Comparison of ENCODE assay signal across 8 cellular contexts in the genomic region with DNA sequence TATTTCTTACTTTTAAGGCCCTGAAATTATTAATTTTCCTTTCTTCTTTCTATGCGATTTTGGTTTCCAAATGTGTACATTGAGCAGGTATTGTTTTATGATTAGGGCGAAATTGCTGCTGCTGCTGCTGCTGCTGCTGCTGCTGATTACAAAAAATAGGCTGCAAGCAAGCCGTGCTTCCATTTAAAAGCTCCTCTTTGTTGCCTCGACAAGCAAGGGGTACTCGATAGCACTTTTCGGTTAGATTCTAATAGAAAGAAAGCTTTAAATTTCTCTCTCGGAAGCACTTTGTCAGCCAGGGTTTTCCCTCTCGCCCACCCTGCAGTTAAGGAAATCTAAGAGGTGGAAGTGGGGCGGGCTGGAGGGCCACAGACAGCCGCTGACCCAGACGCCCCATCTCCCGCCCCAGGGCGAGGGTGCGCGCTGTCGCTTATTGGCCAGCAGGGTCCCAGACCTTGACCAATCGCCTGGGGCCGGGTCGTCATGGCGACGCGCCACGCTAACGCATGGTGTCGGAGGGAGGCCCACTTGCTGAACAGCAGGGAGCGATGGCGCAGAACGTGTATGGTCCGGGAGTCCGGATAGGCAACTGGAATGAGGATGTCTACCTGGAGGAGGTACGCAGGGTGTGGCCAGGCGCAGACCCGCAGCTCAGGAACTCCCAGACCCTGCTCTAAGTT. TPM values are rescaled to one million over a fixed set of nuclear protein-coding genes. Genes with fewer than 3 reads are reported as not detected.
DNase-seq lines count a peak whose midpoint lies in the region; ATAC-seq and TF ChIP-seq lines count a peak whose summit lies in the region.

A gene with protein sequence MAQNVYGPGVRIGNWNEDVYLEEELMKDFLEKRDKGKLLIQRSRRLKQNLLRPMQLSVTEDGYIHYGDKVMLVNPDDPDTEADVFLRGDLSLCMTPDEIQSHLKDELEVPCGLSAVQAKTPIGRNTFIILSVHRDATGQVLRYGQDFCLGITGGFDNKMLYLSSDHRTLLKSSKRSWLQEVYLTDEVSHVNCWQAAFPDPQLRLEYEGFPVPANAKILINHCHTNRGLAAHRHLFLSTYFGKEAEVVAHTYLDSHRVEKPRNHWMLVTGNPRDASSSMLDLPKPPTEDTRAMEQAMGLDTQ (plus strand): TSS at position 489 of the 680 bp plus-strand sequence. CDS start 60 bp downstream, at position 549.

- H3K27me3 ChIP-seq in upper lobe of right lung, result peaks cover 9% of the 10 kb centered on the region

- ATAC-seq in Right ventricle myocardium superior (ENCODE audit: poor library complexity) (peak; percentile 95), upper lobe of right lung (peak; percentile 85), GM21423 (IDR thresholded peaks at IDR 0.05; ENCODE audit: unreplicated experiment) (no peak)

- CTCF ChIA-PET in activated naive CD4-positive, alpha-beta T cell treated with anti-CD3 and anti-CD28 coated beads, Interleukin-2, amount 10 ng/mL, durations not matched to agents 7 days and 5 days (lab: Charles Lee), result no interaction called here

- H3K9me3 ChIP-seq in ES-I3 (ENCODE audit: control insufficient read depth, insufficient read depth, low read length) (no peaks in the 10 kb centered on the region), upper lobe of right lung (no peaks in the 10 kb centered on the region)

- H3K27ac Mint-ChIP-seq in activated naive CD4-positive, alpha-beta T cell treated with anti-CD3 and anti-CD28 coated beads, Interleukin-2, amount 10 ng/mL, durations not matched to agents 7 days and 5 days, result no peak within 1 kb of the TSS

- no peaks in the 10 kb centered on the region for H3K9me3 Mint-ChIP-seq in activated naive CD4-positive, alpha-beta T cell treated with anti-CD3 and anti-CD28 coated beads, Interleukin-2, amount 10 ng/mL, durations not matched to agents 7 days and 5 days

- H3K4me1 ChIP-seq in ES-I3 (ENCODE audit: insufficient read depth, low read length) (no peaks in the 10 kb centered on the region), upper lobe of right lung (no peaks in the 10 kb centered on the region)

- peak within 1 kb of the TSS; percentile 20 for H3K4me3 ChIP-seq in upper lobe of right lung

- H3K36me3 ChIP-seq in ES-I3 (ENCODE audit: insufficient read depth, low read length) (no peaks in the 10 kb centered on the region), upper lobe of right lung (no peaks in the 10 kb centered on the region)

- peak; percentile 77 for DNase-seq in NCI-H2196 (lab: John Stamatoyannopoulos, UW; ENCODE audit: unreplicated experiment)
- DNase-seq in activated naive CD4-positive, alpha-beta T cell treated with anti-CD3 and anti-CD28 coated beads, Interleukin-2, amount 10 ng/mL, durations not matched to agents 7 days and 5 days, result peak; percentile 42
- peak; percentile 92 for DNase-seq in Right ventricle myocardium superior
- DNase-seq in occipital lobe (lab: John Stamatoyannopoulos, UW), result peak; percentile 75
- peak; percentile 83 for DNase-seq in upper lobe of right lung
- DNase-seq in COLO829 (ENCODE audit: low spot score), result no peak

- TF ChIP-seq CTCF in upper lobe of right lung (IDR thresholded peaks at IDR 0.05), result no peak

- H3K27me3 Mint-ChIP-seq in activated naive CD4-positive, alpha-beta T cell treated with anti-CD3 and anti-CD28 coated beads, Interleukin-2, amount 10 ng/mL, durations not matched to agents 7 days and 5 days, result peaks cover 57% of the 10 kb centered on the region

- H3K36me3 Mint-ChIP-seq in activated naive CD4-positive, alpha-beta T cell treated with anti-CD3 and anti-CD28 coated beads, Interleukin-2, amount 10 ng/mL, durations not matched to agents 7 days and 5 days, result no peaks in the 10 kb centered on the region

- intact Hi-C loops in Right ventricle myocardium superior (cut with DNase I), result no loop called here
- intact Hi-C loops in upper lobe of right lung (cut with DNase I), result no loop called here

- H3K4me3 Mint-ChIP-seq in activated naive CD4-positive, alpha-beta T cell treated with anti-CD3 and anti-CD28 coated beads, Interleukin-2, amount 10 ng/mL, durations not matched to agents 7 days and 5 days, result no peak within 1 kb of the TSS

- H3K4me1 Mint-ChIP-seq in activated naive CD4-positive, alpha-beta T cell treated with anti-CD3 and anti-CD28 coated beads, Interleukin-2, amount 10 ng/mL, durations not matched to agents 7 days and 5 days, result peaks cover 4% of the 10 kb centered on the region

- H3K9ac ChIP-seq in ES-I3 (ENCODE audit: low read depth, low read length), result peak within 1 kb of the TSS; percentile 60

- H3K27ac ChIP-seq in upper lobe of right lung, result no peak within 1 kb of the TSS

RNA-seq across cellular contexts. Expression of the gene that starts here (rescaled TPM):
- total RNA-seq in Right ventricle myocardium superior, result 0.30 TPM
- total RNA-seq in occipital lobe, result 2.7 TPM
- total RNA-seq in upper lobe of right lung, result 1.3 TPM

Comparison
In these comparisons a context has a peak if more than half of its experiments do, and no peak if none do; other contexts are left out.
1. Peak in DNase-seq and ATAC-seq in Right ventricle myocardium superior; RNA of the gene not detected or under 1 TPM.